8 cellular contexts compared by ENCODE assay signal in genomic region chr11:22192642-22193347, GRCh38. TPM values are rescaled to one million over a fixed set of nuclear protein-coding genes. Genes with fewer than 3 reads are reported as not detected.
DNase-seq lines count a peak whose midpoint lies in the region; ATAC-seq and TF ChIP-seq lines count a peak whose summit lies in the region.

ANO5 (plus strand) TSS chr11:22193085; CDS start chr11:22193493, 408 bp downstream.

- H3K27ac Mint-ChIP-seq in activated naive CD8-positive, alpha-beta T cell treated with anti-CD3 and anti-CD28 coated beads, Interleukin-2, amount 10 ng/mL, durations not matched to agents 7 days and 5 days = no peak within 1 kb of the TSS

- ATAC-seq in GM21717 (IDR thresholded peaks at IDR 0.05; ENCODE audit: unreplicated experiment) (peak; percentile 49), left ventricle myocardium superior (peak; percentile 94), GM19455 (IDR thresholded peaks at IDR 0.05; ENCODE audit: unreplicated experiment) (no peak)
- no peak for ATAC-seq in activated naive CD8-positive, alpha-beta T cell treated with anti-CD3 and anti-CD28 coated beads, Interleukin-2, amount 10 ng/mL, durations not matched to agents 7 days and 5 days (ENCODE audit: low read depth)

- 1% methylated on average over 56 of the region's 56 CpGs for WGBS in ovary, 3 donors

- H3K27ac ChIP-seq in ovary = no peak within 1 kb of the TSS

- no peaks in the 10 kb centered on the region for H3K27me3 ChIP-seq in ovary

- DNase-seq in GM03348 (ENCODE audit: low spot score) (peak; percentile 29), NCI-H128 (lab: John Stamatoyannopoulos, UW; ENCODE audit: unreplicated experiment) (peak; percentile 11), left ventricle myocardium superior (peak; percentile 88), ovary (peak; percentile 24 to 59 (median 42)), NCI-H1436 (lab: John Stamatoyannopoulos, UW) (no peak)
- DNase-seq in activated naive CD8-positive, alpha-beta T cell treated with anti-CD3 and anti-CD28 coated beads, Interleukin-2, amount 10 ng/mL, durations not matched to agents 7 days and 5 days = peak; percentile 24

- H3K4me3 ChIP-seq in ovary = peak within 1 kb of the TSS; percentile 57

- no peaks in the 10 kb centered on the region for H3K36me3 ChIP-seq in ovary

- H3K4me1 Mint-ChIP-seq in activated naive CD8-positive, alpha-beta T cell treated with anti-CD3 and anti-CD28 coated beads, Interleukin-2, amount 10 ng/mL, durations not matched to agents 7 days and 5 days = no peaks in the 10 kb centered on the region

- H3K9me3 Mint-ChIP-seq in activated naive CD8-positive, alpha-beta T cell treated with anti-CD3 and anti-CD28 coated beads, Interleukin-2, amount 10 ng/mL, durations not matched to agents 7 days and 5 days = no peaks in the 10 kb centered on the region

- no peak for TF ChIP-seq EP300 in ovary (IDR thresholded peaks at IDR 0.05)

- H3K4me3 Mint-ChIP-seq in activated naive CD8-positive, alpha-beta T cell treated with anti-CD3 and anti-CD28 coated beads, Interleukin-2, amount 10 ng/mL, durations not matched to agents 7 days and 5 days = peak within 1 kb of the TSS; percentile 55

- no peaks in the 10 kb centered on the region for H3K9me3 ChIP-seq in ovary

- H3K36me3 Mint-ChIP-seq in activated naive CD8-positive, alpha-beta T cell treated with anti-CD3 and anti-CD28 coated beads, Interleukin-2, amount 10 ng/mL, durations not matched to agents 7 days and 5 days = no peaks in the 10 kb centered on the region

- TF ChIP-seq POLR2A in ovary (IDR thresholded peaks at IDR 0.05) = no peak

- TF ChIP-seq CTCF in ovary (IDR thresholded peaks at IDR 0.05) = no peak

- intact Hi-C loops in left ventricle myocardium superior (cut with micrococcal nuclease) = no loop called here
- intact Hi-C loops in ovary (cut with DNase I) = no loop called here

- POLR2A ChIA-PET in activated naive CD8-positive, alpha-beta T cell treated with anti-CD3 and anti-CD28 coated beads, Interleukin-2, amount 10 ng/mL, durations not matched to agents 7 days and 5 days (lab: Charles Lee) = no interaction called here

- H3K27me3 Mint-ChIP-seq in activated naive CD8-positive, alpha-beta T cell treated with anti-CD3 and anti-CD28 coated beads, Interleukin-2, amount 10 ng/mL, durations not matched to agents 7 days and 5 days = peaks cover 27% of the 10 kb centered on the region

- peaks cover 5% of the 10 kb centered on the region for H3K4me1 ChIP-seq in ovary (ENCODE audit: insufficient read depth)

RNA-seq across cellular contexts. Expression of gene ANO5, which starts in this region (rescaled TPM):
- under 1 TPM; 0.09 to 0.14 TPM for total RNA-seq in activated naive CD8-positive, alpha-beta T cell treated with anti-CD3 and anti-CD28 coated beads, Interleukin-2, amount 10 ng/mL, durations not matched to agents 7 days and 5 days
- total RNA-seq in left ventricle myocardium superior (78.5 TPM), ovary (1 to 10 TPM; 1.1 to 3.7 (median 1.6) TPM)
- polyA plus RNA-seq in ovary = 1 to 10 TPM in 1 of 2 donors, under 1 TPM in 1; 0.48 to 2.4 TPM

Comparison
In these comparisons a context has a peak if more than half of its experiments do, and no peak if none do; other contexts are left out.
1. RNA of gene ANO5 (total RNA-seq): 78.5 TPM in left ventricle myocardium superior (single experiment); 1.1 to 3.7 TPM in ovary and 0.09 to 0.14 TPM in activated naive CD8-positive, alpha-beta T cell treated with anti-CD3 and anti-CD28 coated beads, Interleukin-2, amount 10 ng/mL, durations not matched to agents 7 days and 5 days; every median in the first group is over 10 times any median in the second.
2. Peak in DNase-seq in activated naive CD8-positive, alpha-beta T cell treated with anti-CD3 and anti-CD28 coated beads, Interleukin-2, amount 10 ng/mL, durations not matched to agents 7 days and 5 days; RNA of the gene not detected or under 1 TPM.
3. ATAC-seq: peak in GM21717 (single experiment) and left ventricle myocardium superior (single experiment); none in activated naive CD8-positive, alpha-beta T cell treated with anti-CD3 and anti-CD28 coated beads, Interleukin-2, amount 10 ng/mL, durations not matched to agents 7 days and 5 days (single experiment) and GM19455 (single experiment).